3 cellular contexts compared by ENCODE assay signal in genomic region chr15:21653707-21654106, GRCh38.
DNase-seq lines count a peak whose midpoint lies in the region; ATAC-seq and TF ChIP-seq lines count a peak whose summit lies in the region.
"Not testable (repeated sequence)": the region's sequence is repeated elsewhere in the genome, so short reads cannot be mapped to it uniquely, and the experiment has no call there.

No MANE protein-coding gene starts in this region.

- H3K27ac Mint-ChIP-seq in CD14-positive monocyte, memory B cell: not testable (repeated sequence)

- not testable (repeated sequence) for H3K4me3 Mint-ChIP-seq in CD14-positive monocyte, memory B cell

- not testable (repeated sequence) for H3K4me1 ChIP-seq in upper lobe of right lung

- not testable (repeated sequence) for TF ChIP-seq CTCF in CD14-positive monocyte (IDR thresholded peaks at IDR 0.05); upper lobe of right lung (IDR thresholded peaks at IDR 0.05)

- peak; percentile 5 for DNase-seq in CD14-positive monocyte (ENCODE audit: low spot score)
- DNase-seq in memory B cell (ENCODE audit: low spot score in 2 of 2); upper lobe of right lung: not testable (repeated sequence)

- not testable (repeated sequence) for H3K36me3 ChIP-seq in upper lobe of right lung

- not testable (repeated sequence) for H3K4me3 ChIP-seq in upper lobe of right lung

- intact Hi-C loops in CD14-positive monocyte (cut with micrococcal nuclease); upper lobe of right lung (cut with DNase I): not testable (repeated sequence)

- H3K9me3 ChIP-seq in upper lobe of right lung, result not testable (repeated sequence)

- H3K27ac ChIP-seq in upper lobe of right lung, result not testable (repeated sequence)

- H3K27me3 Mint-ChIP-seq in CD14-positive monocyte (ENCODE audit: low read depth in 3 of 3); memory B cell: not testable (repeated sequence)

- H3K4me1 Mint-ChIP-seq in CD14-positive monocyte, memory B cell: not testable (repeated sequence)

- H3K9me3 Mint-ChIP-seq in CD14-positive monocyte, memory B cell: not testable (repeated sequence)

- not testable (repeated sequence) for H3K27me3 ChIP-seq in upper lobe of right lung

- ATAC-seq in memory B cell (ENCODE audit: low read depth) (peak; percentile 24), upper lobe of right lung (peak; percentile 61)

- not testable (repeated sequence) for H3K36me3 Mint-ChIP-seq in CD14-positive monocyte, memory B cell
